ENCODE assay signal across 17 cellular contexts in the genomic region with DNA sequence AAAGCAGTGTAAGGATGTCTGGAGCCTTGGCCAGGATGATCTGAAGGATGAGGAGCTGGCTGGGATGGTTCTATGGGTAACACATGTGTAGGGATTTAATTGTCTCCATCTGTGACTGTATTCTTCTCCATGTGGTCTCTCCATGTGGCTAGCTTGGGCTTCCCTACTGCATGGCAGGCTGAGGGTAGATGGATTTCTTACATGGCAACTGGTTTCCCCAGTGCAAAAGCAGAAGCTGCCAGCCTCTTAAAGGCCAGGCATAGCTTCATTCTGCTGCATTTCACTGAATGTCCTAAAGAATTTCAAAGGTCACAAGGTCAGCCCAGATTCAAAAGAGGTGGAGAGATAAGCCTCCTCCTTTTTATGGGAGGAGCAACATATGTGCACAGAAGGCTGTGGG.
A peak's percentile ranks its signal among the peaks of the same experiment; 100 is the strongest.
DNase-seq lines count a peak whose midpoint lies in the region; ATAC-seq, FAIRE-seq and TF ChIP-seq lines count a peak whose summit lies in the region.
"Had no signal": no experiment of that assay in that cellular context is flagged by ENCODE, and none has a peak within 500 bp of the region (broad histone marks: within the 10 kb centered on the region; RNA-seq: fewer than 3 reads in every experiment).

No MANE protein-coding gene starts in this region.

- CTCF ChIA-PET in H1 (lab: Charles Lee; ENCODE audit: partially characterized antibody) = interaction anchor here (0.9 to 1.6 kb wide), 8 partner anchors 24 to 255 kb away, joined by 3 to 6 read pairs (median 3); no protein-coding TSS in a partner anchor

- H4K91ac ChIP-seq in H1 (replicated peaks; ENCODE audit: insufficient read length, low read length) = no peak overlapping the region

- H2BK20ac ChIP-seq in H1 (ENCODE audit: low read length) = no peak overlapping the region

- H3K23ac ChIP-seq in H1 (ENCODE audit: insufficient read length) = no peak overlapping the region

- H3K36me3 ChIP-seq in H1 (ENCODE audit: control insufficient read depth in 2 of 4, insufficient read depth in 4 of 4, low read length in 3 of 4) = no peaks in the 10 kb centered on the region
- H3K36me3 ChIP-seq: BE2C, Peyer's patch had no signal

- peak; percentile 73 for DNase-seq in ELF-1 (ENCODE audit: low read depth, low spot score)
- peak; percentile 15 for DNase-seq in MV-4-11 (lab: John Stamatoyannopoulos, UW)
- no peak for DNase-seq in H1 (ENCODE audit: low read depth in 1 of 2, low spot score in 2 of 2)
- peak; percentile 11 for DNase-seq in nephron progenitor cell
- DNase-seq in T-helper 2 cell treated with Interferon-gamma antibody and Interleukin-4, amounts not matched to agents 5 μg/mL and 100 μg/mL, for 36 hours (ENCODE audit: low spot score) = no peak
- DNase-seq: activated B cell treated with CpG ODN at 0.5 μM for 24 hours; anterior cingulate cortex; BE2C; NCI-H187; NCI-H510A; occipital lobe; Peyer's patch; stimulated activated CD4-positive, alpha-beta T cell treated with anti-CD3 and anti-CD28 coated beads, Interleukin-2, amount 100 ng/mL, for 48 hours had no signal

- H3K23me2 ChIP-seq in H1 (ENCODE audit: low read depth, low read length) = no peaks in the 10 kb centered on the region

- H2BK120ac ChIP-seq in H1 (replicated peaks; ENCODE audit: low read depth, low read length) = no peak overlapping the region

- no peak overlapping the region for H4K5ac ChIP-seq in H1 (ENCODE audit: insufficient read length, low read depth, low read length)

- H3K4ac ChIP-seq in H1 (replicated peaks; ENCODE audit: insufficient read length, low read depth, low read length) = no peak overlapping the region

- no peak overlapping the region for H3K27ac ChIP-seq in H1 (ENCODE audit: low read depth, low read length)

- H2AFZ ChIP-seq in H1 (ENCODE audit: low read length) = no peak overlapping the region

- H4K20me1 ChIP-seq in H1 (replicated peaks in 1 of 2; ENCODE audit: control insufficient read depth in 1 of 2, insufficient read depth in 2 of 2, low read length in 2 of 2) = no peaks in the 10 kb centered on the region

- TF ChIP-seq RAD21 in H1 (IDR thresholded peaks at IDR 0.05 in 1 of 2, conservative IDR thresholded peaks at IDR 0.05 in 1 of 2; ENCODE audit: low read depth in 2 of 2, low read length in 2 of 2) = no peak

- H3K36me3 Mint-ChIP-seq in nephron progenitor cell (ENCODE audit: low read depth) = no peaks in the 10 kb centered on the region
- H3K36me3 Mint-ChIP-seq in T-helper 2 cell treated with Interferon-gamma antibody and Interleukin-4, amounts not matched to agents 5 μg/mL and 100 μg/mL, for 36 hours (ENCODE audit: low read depth) = peaks cover 12% of the 10 kb centered on the region

- TF ChIP-seq EP300 in H1 (IDR thresholded peaks at IDR 0.05; ENCODE audit: borderline replicate concordance in 1 of 2, low read depth in 2 of 2, low read length in 2 of 2) = no peak

- no peak overlapping the region for H4K8ac ChIP-seq in H1 (ENCODE audit: extremely low read depth, insufficient read depth, low read length)

- H3K4me1 ChIP-seq in H1 (replicated peaks in 1 of 4; ENCODE audit: control insufficient read depth in 3 of 4, insufficient read depth in 4 of 4, low read length in 3 of 4) = peaks cover 0 to 9% (median 2%) of the 10 kb centered on the region in 4 experiments; a peak in 3 of 7 replicates
- H3K4me1 ChIP-seq: BE2C had no signal

- peak; percentile 32 for FAIRE-seq in H1 (lab: Jason Lieb, UNC)
- FAIRE-seq: keratinocyte had no signal

- H3K9me3 ChIP-seq in H1 (ENCODE audit: insufficient read depth in 2 of 2, low read depth in 1 of 2, low read length in 1 of 2) = no peaks in the 10 kb centered on the region
- H3K9me3 ChIP-seq: BE2C, Peyer's patch had no signal

- no peak overlapping the region for H3K4me3 Mint-ChIP-seq in nephron progenitor cell
- no peak overlapping the region for H3K4me3 Mint-ChIP-seq in T-helper 2 cell treated with Interferon-gamma antibody and Interleukin-4, amounts not matched to agents 5 μg/mL and 100 μg/mL, for 36 hours
- H3K4me3 Mint-ChIP-seq: activated B cell treated with CpG ODN at 0.5 μM for 24 hours had no signal

- no peaks in the 10 kb centered on the region for H3K79me1 ChIP-seq in H1 (ENCODE audit: low read depth, low read length)

- H3K27me3 Mint-ChIP-seq in nephron progenitor cell (ENCODE audit: low read depth, poor library complexity) = peaks cover 6% of the 10 kb centered on the region
- H3K27me3 Mint-ChIP-seq in T-helper 2 cell treated with Interferon-gamma antibody and Interleukin-4, amounts not matched to agents 5 μg/mL and 100 μg/mL, for 36 hours (ENCODE audit: low read depth) = no peaks in the 10 kb centered on the region

- H2BK5ac ChIP-seq in H1 (ENCODE audit: low read depth, low read length) = no peak overlapping the region

- peak overlapping the region in 1 of 2 experiments; percentile 40; a peak in 2 of 4 replicates for H3K4me2 ChIP-seq in H1 (ENCODE audit: insufficient read depth in 1 of 2, low read depth in 2 of 2, low read length in 2 of 2)

- TF ChIP-seq POLR2A in H1 (IDR thresholded peaks at IDR 0.05; ENCODE audit: control extremely low read depth in 1 of 2, low read depth in 2 of 2, low read length in 2 of 2) = no peak

- H2BK12ac ChIP-seq in H1 (ENCODE audit: low read depth, low read length) = 0 out of 2 replicates have a peak overlapping the region, but pooled peaks have one; percentile 10

- POLR2A ChIA-PET in H1 (lab: Charles Lee; ENCODE audit: partially characterized antibody) = no interaction called here

- H3K56ac ChIP-seq in H1 (replicated peaks; ENCODE audit: insufficient read length, low read depth, low read length) = no peak overlapping the region

- peaks cover 6% of the 10 kb centered on the region for H3K9me3 Mint-ChIP-seq in nephron progenitor cell
- H3K9me3 Mint-ChIP-seq in T-helper 2 cell treated with Interferon-gamma antibody and Interleukin-4, amounts not matched to agents 5 μg/mL and 100 μg/mL, for 36 hours = peaks cover 11% of the 10 kb centered on the region
- H3K9me3 Mint-ChIP-seq: activated B cell treated with CpG ODN at 0.5 μM for 24 hours had no signal

- H3K4me3 ChIP-seq in H1 (ENCODE audit: extremely low read depth in 1 of 4, insufficient read depth in 2 of 4, low read depth in 3 of 4, low read length in 4 of 4) = no peak overlapping the region
- H3K4me3 ChIP-seq: Peyer's patch had no signal

- peaks cover 15% of the 10 kb centered on the region for H3K4me1 Mint-ChIP-seq in nephron progenitor cell
- peaks cover 52% of the 10 kb centered on the region for H3K4me1 Mint-ChIP-seq in T-helper 2 cell treated with Interferon-gamma antibody and Interleukin-4, amounts not matched to agents 5 μg/mL and 100 μg/mL, for 36 hours (ENCODE audit: low read depth)
- H3K4me1 Mint-ChIP-seq: activated B cell treated with CpG ODN at 0.5 μM for 24 hours had no signal

- no peak overlapping the region for H3K9ac ChIP-seq in H1 (replicated peaks in 1 of 4; ENCODE audit: extremely low read depth in 1 of 4, low read depth in 3 of 4, low read length in 3 of 4)

- ATAC-seq in HG03045 (IDR thresholded peaks at IDR 0.05; ENCODE audit: unreplicated experiment) (no peak), HG03460 (IDR thresholded peaks at IDR 0.05; ENCODE audit: unreplicated experiment) (no peak)

- H3K27ac Mint-ChIP-seq in nephron progenitor cell = no peak overlapping the region
- H3K27ac Mint-ChIP-seq in T-helper 2 cell treated with Interferon-gamma antibody and Interleukin-4, amounts not matched to agents 5 μg/mL and 100 μg/mL, for 36 hours = no peak overlapping the region
- H3K27ac Mint-ChIP-seq: activated B cell treated with CpG ODN at 0.5 μM for 24 hours; activated T-helper 2 cell treated with anti-CD3 and anti-CD28 coated beads, Interferon-gamma antibody, Interleukin-2, Interleukin-4, amounts not matched to agents 10 μg/mL and 5 μg/mL and 100 μg/mL, durations not matched to agents 14 hours and 24 hours and 36 hours had no signal

- TF ChIP-seq CTCF in H1 (IDR thresholded peaks at IDR 0.05; ENCODE audit: control extremely low read depth in 1 of 3, insufficient read depth in 1 of 3, low read depth in 1 of 3, low read length in 3 of 3) (no peak), nephron progenitor cell (IDR thresholded peaks at IDR 0.05) (no peak)

- no peaks in the 10 kb centered on the region for H3K79me2 ChIP-seq in H1 (ENCODE audit: control insufficient read depth in 1 of 2, insufficient read depth in 2 of 2, low read length in 2 of 2)

- H3K18ac ChIP-seq in H1 (ENCODE audit: extremely low read depth, low read length) = no peak overlapping the region

- H3K27me3 ChIP-seq in H1 (replicated peaks in 1 of 4; ENCODE audit: control insufficient read depth in 3 of 4, extremely low read depth in 1 of 4, insufficient read depth in 3 of 4, low read length in 3 of 4) = no peaks in the 10 kb centered on the region
- H3K27me3 ChIP-seq: BE2C, Peyer's patch had no signal

- no peak overlapping the region for H2BK15ac ChIP-seq in H1 (ENCODE audit: low read length)

- H2AK5ac ChIP-seq in H1 (ENCODE audit: low read depth, low read length) = no peak overlapping the region

- H3K14ac ChIP-seq in H1 (ENCODE audit: insufficient read length) = no peak overlapping the region

TF ChIP-seq in H1, 55 proteins besides CTCF, POLR2A, EP300 and RAD21:
- TF ChIP-seq TEAD4 (IDR thresholded peaks at IDR 0.05; ENCODE audit: low read depth, low read length) (0 out of 2 replicates have a peak, but pooled peaks have one; percentile 38), CHD2 (IDR thresholded peaks at IDR 0.05; ENCODE audit: low read length) (no peak)

Comparison
In these comparisons a context has a peak if more than half of its experiments do, and no peak if none do; other contexts are left out.
1. DNase-seq: peak in ELF-1 (single experiment), MV-4-11 (single experiment) and nephron progenitor cell (single experiment); none in H1 (0 of 2) and T-helper 2 cell treated with Interferon-gamma antibody and Interleukin-4, amounts not matched to agents 5 μg/mL and 100 μg/mL, for 36 hours (single experiment).